9 cellular contexts compared by ENCODE assay signal in genomic region chr12:54300732-54301427, GRCh38. TPM values are rescaled to one million over a fixed set of nuclear protein-coding genes. Genes with fewer than 3 reads are reported as not detected.
DNase-seq lines count a peak whose midpoint lies in the region; ATAC-seq and TF ChIP-seq lines count a peak whose summit lies in the region.
"Had no signal": no experiment of that assay in that cellular context is flagged by ENCODE, and none has a peak within 500 bp of the region (broad histone marks: within the 10 kb centered on the region; RNA-seq: fewer than 3 reads in every experiment).

Gene NFE2, minus strand, starts transcription at chr12:54301015. Its CDS starts 5,767 bp downstream, at chr12:54295248.

- H3K4me2 ChIP-seq in KMS-11 = peak within 1 kb of the TSS; percentile 53
- H3K4me2 ChIP-seq in mesenchymal stem cell (ENCODE audit: low read length, poor library complexity, severe bottlenecking) = peak within 1 kb of the TSS; percentile 67

- no peaks in the 10 kb centered on the region for H3K27me3 Mint-ChIP-seq in Caco-2 (ENCODE audit: insufficient read depth, unreplicated experiment)

- H2BK120ac ChIP-seq in mesenchymal stem cell (ENCODE audit: low read depth, low read length) = no peak within 1 kb of the TSS

- H3K4me1 Mint-ChIP-seq in Caco-2 (ENCODE audit: low read depth, unreplicated experiment) = peaks cover 42% of the 10 kb centered on the region

- H2AFZ ChIP-seq in KMS-11 (ENCODE audit: low read depth) (peak within 1 kb of the TSS; percentile 35), mesenchymal stem cell (ENCODE audit: low read depth, low read length) (peak within 1 kb of the TSS; percentile 49)

- H3K27me3 ChIP-seq in Caco-2 (replicated peaks; ENCODE audit: control insufficient read depth, insufficient read depth, low read length) (no peaks in the 10 kb centered on the region), KMS-11 (ENCODE audit: insufficient read depth, low read depth) (peaks cover 40% of the 10 kb centered on the region), duodenal mucosa (ENCODE audit: control insufficient read depth in 1 of 2, insufficient read depth in 2 of 2, low read length in 2 of 2) (peaks cover 24 to 31% of the 10 kb centered on the region in 2 donors), mesenchymal stem cell (ENCODE audit: control insufficient read depth in 1 of 2, insufficient read depth in 1 of 2, low read length in 2 of 2) (peaks cover 18 to 41% of the 10 kb centered on the region in 2 experiments), upper lobe of left lung (no peaks in the 10 kb centered on the region)

- WGBS in mesenchymal stem cell = 3% methylated on average over 24 of the region's 26 CpGs
- 5 to 6% methylated on average over 13 to 22 of the region's 26 CpGs for WGBS in upper lobe of left lung, 2 donors

- H4K8ac ChIP-seq in mesenchymal stem cell (ENCODE audit: low read length) = peak within 1 kb of the TSS; percentile 47

- H3K4ac ChIP-seq in mesenchymal stem cell (ENCODE audit: low read depth in 1 of 2, low read length in 2 of 2) = no peak within 1 kb of the TSS

- POLR2A ChIA-PET in Caco-2 (lab: Charles Lee) = interaction anchor here (0.8 to 3.5 kb wide), 5 partner anchors 10 to 42 kb away, joined by 4 to 26 read pairs (median 6); partner anchors contain the start of genes CBX5, COPZ1 and HNRNPA1

- no peak within 1 kb of the TSS for H3K23ac ChIP-seq in mesenchymal stem cell (ENCODE audit: low read length in 2 of 2)

- no peak within 1 kb of the TSS for H3K14ac ChIP-seq in mesenchymal stem cell (ENCODE audit: low read length in 2 of 2)

- peak within 1 kb of the TSS; percentile 36 for H2BK15ac ChIP-seq in mesenchymal stem cell (ENCODE audit: low read depth, poor library complexity, severe bottlenecking)

- peak within 1 kb of the TSS in 1 of 2 experiments; percentile 49 for H2BK12ac ChIP-seq in mesenchymal stem cell (ENCODE audit: low read length in 2 of 2)

- peak within 1 kb of the TSS; percentile 60 for H3K27ac Mint-ChIP-seq in Caco-2 (ENCODE audit: unreplicated experiment)

- intact Hi-C loops in Caco-2 (cut with micrococcal nuclease; ENCODE audit: unreplicated experiment) = loop anchor here (1.0 to 5.0 kb wide), 4 partner anchors 21 to 58 kb away; partner anchors contain the start of genes CBX5 and HNRNPA1

- H3K36me3 Mint-ChIP-seq in Caco-2 (ENCODE audit: insufficient read depth, unreplicated experiment) = no peaks in the 10 kb centered on the region

- no peak for TF ChIP-seq EP300 in upper lobe of left lung (IDR thresholded peaks at IDR 0.05)

- H4K20me1 ChIP-seq in KMS-11 (ENCODE audit: insufficient read depth) = no peaks in the 10 kb centered on the region

- no peak within 1 kb of the TSS for H3K9ac ChIP-seq in KMS-11
- H3K9ac ChIP-seq in duodenal mucosa (ENCODE audit: low read depth in 1 of 2, low read length in 2 of 2) = peak within 1 kb of the TSS in 1 of 2 donors; percentile 10
- H3K9ac ChIP-seq in mesenchymal stem cell (ENCODE audit: low read length) = peak within 1 kb of the TSS; percentile 57

- no peak within 1 kb of the TSS for H3K27ac ChIP-seq in KMS-11
- H3K27ac ChIP-seq in duodenal mucosa (ENCODE audit: low read depth, low read length) = no peak within 1 kb of the TSS
- H3K27ac ChIP-seq in mesenchymal stem cell (ENCODE audit: low read length, poor library complexity, severe bottlenecking) = no peak within 1 kb of the TSS
- H3K27ac ChIP-seq in upper lobe of left lung = peak within 1 kb of the TSS; percentile 37 to 86 (median 77)

- peak in 1 of 4 donors; percentile 58 for TF ChIP-seq POLR2A in upper lobe of left lung (IDR thresholded peaks at IDR 0.05)

- H3K18ac ChIP-seq in mesenchymal stem cell (ENCODE audit: low read depth in 1 of 2, low read length in 2 of 2) = no peak within 1 kb of the TSS

- no peaks in the 10 kb centered on the region for H3K36me3 ChIP-seq in Caco-2 (ENCODE audit: control insufficient read depth, insufficient read depth, low read length)
- H3K36me3 ChIP-seq in KMS-11 (ENCODE audit: insufficient read depth) = no peaks in the 10 kb centered on the region
- H3K36me3 ChIP-seq in duodenal mucosa (ENCODE audit: control insufficient read depth in 1 of 2, insufficient read depth in 2 of 2, low read length in 2 of 2) = no peaks in the 10 kb centered on the region
- no peaks in the 10 kb centered on the region for H3K36me3 ChIP-seq in mesenchymal stem cell (ENCODE audit: control insufficient read depth in 1 of 2, insufficient read depth in 2 of 2, low read depth in 1 of 2, low read length in 2 of 2)
- no peaks in the 10 kb centered on the region for H3K36me3 ChIP-seq in upper lobe of left lung

- BruUV-seq in Caco-2 (replicated peaks; lab: Mats Ljungman, UMichigan) = no TSS peak

- H3K4me3 Mint-ChIP-seq in Caco-2 (ENCODE audit: unreplicated experiment) = peak within 1 kb of the TSS; percentile 79

- H3K4me1 ChIP-seq in Caco-2 = peaks cover 35% of the 10 kb centered on the region
- H3K4me1 ChIP-seq in KMS-11 (ENCODE audit: low read depth, poor library complexity, severe bottlenecking) = peaks cover 9% of the 10 kb centered on the region
- peaks cover 13 to 22% of the 10 kb centered on the region in 2 donors for H3K4me1 ChIP-seq in duodenal mucosa (ENCODE audit: control insufficient read depth in 1 of 2, insufficient read depth in 2 of 2, low read length in 2 of 2)
- H3K4me1 ChIP-seq in mesenchymal stem cell (ENCODE audit: control insufficient read depth, insufficient read depth, low read depth, low read length) = peaks cover 14% of the 10 kb centered on the region
- H3K4me1 ChIP-seq in upper lobe of left lung = peaks cover 24 to 45% (median 30%) of the 10 kb centered on the region in 4 donors

- no peaks in the 10 kb centered on the region for H3K9me3 Mint-ChIP-seq in Caco-2 (ENCODE audit: unreplicated experiment)

- ATAC-seq in upper lobe of left lung (ENCODE audit: low FRiP score in 2 of 2) (peak; percentile 74 to 78), GM19463 (IDR thresholded peaks at IDR 0.05; ENCODE audit: unreplicated experiment) (no peak), HG03442 (IDR thresholded peaks at IDR 0.05; ENCODE audit: unreplicated experiment) (no peak)

- no peaks in the 10 kb centered on the region for H3K79me1 ChIP-seq in mesenchymal stem cell (replicated peaks; ENCODE audit: low read length, poor library complexity, severe bottlenecking)

- TF ChIP-seq CTCF in Caco-2 (IDR thresholded peaks at IDR 0.05; ENCODE audit: insufficient read depth in 1 of 2, low read depth in 1 of 2, low read length in 1 of 2, severe bottlenecking in 1 of 2, unreplicated experiment in 1 of 2) = no peak
- TF ChIP-seq CTCF in KMS-11 (conservative IDR thresholded peaks at IDR 0.05; ENCODE audit: low read depth, low read length) = no peak
- peak in 2 of 6 experiments; percentile 14 to 27 for TF ChIP-seq CTCF in upper lobe of left lung (IDR thresholded peaks at IDR 0.05)

- DNase-seq in Caco-2 = peak; percentile 91
- DNase-seq in T-helper 9 cell = peak; percentile 18
- DNase-seq in mesenchymal stem cell = peak; percentile 78
- DNase-seq in upper lobe of left lung = peak; percentile 84 to 92

- H2AK5ac ChIP-seq in mesenchymal stem cell (ENCODE audit: low read length, severe bottlenecking) = no peak within 1 kb of the TSS

- no peak within 1 kb of the TSS for H2BK5ac ChIP-seq in mesenchymal stem cell (ENCODE audit: low read depth, low read length, poor library complexity, severe bottlenecking)

- H4K91ac ChIP-seq in mesenchymal stem cell (ENCODE audit: low read length) = no peak within 1 kb of the TSS

- CTCF ChIA-PET in Caco-2 (lab: Charles Lee) = interaction anchor here (0.6 to 4.8 kb wide), 9 partner anchors 9 to 295 kb away, joined by 3 to 28 read pairs (median 4); partner anchors contain the start of genes COPZ1 and HNRNPA1

- no peaks in the 10 kb centered on the region for H3K79me2 ChIP-seq in KMS-11 (ENCODE audit: insufficient read depth, low read depth)

- H3K9me3 ChIP-seq in Caco-2 (no peaks in the 10 kb centered on the region), duodenal mucosa (ENCODE audit: control insufficient read depth in 1 of 2, low read length in 2 of 2) (no peaks in the 10 kb centered on the region), mesenchymal stem cell (ENCODE audit: control insufficient read depth, low read length) (no peaks in the 10 kb centered on the region), upper lobe of left lung (no peaks in the 10 kb centered on the region)

- peak within 1 kb of the TSS; percentile 59 for H3K4me3 ChIP-seq in Caco-2 (ENCODE audit: low read depth, low read length)
- no peak within 1 kb of the TSS for H3K4me3 ChIP-seq in KMS-11 (IDR thresholded peaks at IDR 0.05; ENCODE audit: insufficient read depth, low read depth, low read length)
- H3K4me3 ChIP-seq in duodenal mucosa (ENCODE audit: low read depth in 1 of 2, low read length in 2 of 2) = peak within 1 kb of the TSS; percentile 36 to 43
- H3K4me3 ChIP-seq in mesenchymal stem cell (ENCODE audit: insufficient read depth in 1 of 2, low read depth in 1 of 2, low read length in 2 of 2) = peak within 1 kb of the TSS; percentile 26 to 63
- peak within 1 kb of the TSS in 3 of 4 donors; percentile 32 to 46 (median 44) for H3K4me3 ChIP-seq in upper lobe of left lung

RNA-seq across cellular contexts. Expression of gene NFE2, which starts in this region (rescaled TPM):
- total RNA-seq in Caco-2 (2022) = 5.7 and 6.2 TPM in 2 replicates
- 0.12 TPM for polyA plus RNA-seq in mesenchymal stem cell (2013, experiment 1 of 2)
- polyA plus RNA-seq in mesenchymal stem cell (2013, experiment 2 of 2) = 0.10 TPM
- total RNA-seq in upper lobe of left lung = 10 to 100 TPM in 2 of 6 donors, 1 to 10 TPM in 4; 2.7 to 16.8 (median 9.3) TPM
- total RNA-seq: pulmonary artery endothelial cell had no signal

Comparison
In these comparisons a context has a peak if more than half of its experiments do, and no peak if none do; other contexts are left out.
1. DNase-seq: peak in every context shown above with its lines; median percentile 91 in Caco-2; 88 in upper lobe of left lung; 78 in mesenchymal stem cell; 18 in T-helper 9 cell.
2. H3K27ac ChIP-seq: peak in upper lobe of left lung (4 of 4); none in KMS-11 (single experiment), duodenal mucosa (single experiment) and mesenchymal stem cell (single experiment).
3. ATAC-seq: peak in upper lobe of left lung (2 of 2); none in GM19463 (single experiment) and HG03442 (single experiment).